8 cellular contexts compared by ENCODE assay signal in the genomic region with DNA sequence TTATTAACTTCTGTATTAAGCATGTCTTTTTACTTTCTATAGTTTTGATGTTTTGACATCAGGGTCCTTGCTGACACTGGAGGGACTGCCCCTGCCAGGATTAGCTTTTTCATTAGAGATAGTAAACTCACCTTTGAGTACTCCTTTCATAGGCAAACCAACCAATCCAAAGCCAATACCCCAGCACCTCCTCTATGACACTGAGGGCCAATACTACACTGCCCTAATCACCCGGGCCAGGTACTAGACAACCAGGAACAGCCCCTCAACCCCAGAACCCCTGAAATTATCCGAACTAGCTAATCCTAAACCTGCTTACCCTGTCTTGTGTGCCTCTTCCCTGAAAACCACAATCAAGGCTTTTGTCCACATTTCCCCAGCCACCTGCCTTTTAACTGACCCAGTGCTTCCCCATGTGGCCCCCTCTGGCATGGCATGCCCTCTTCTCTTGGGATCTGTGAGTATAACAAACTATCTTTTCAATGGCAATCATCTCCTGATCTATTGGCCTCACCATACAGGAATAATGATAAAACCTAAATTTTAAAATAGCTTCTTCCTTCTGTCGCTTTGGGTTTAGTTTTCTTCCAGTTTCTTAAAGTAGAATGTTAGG. TPM values are rescaled to one million over a fixed set of nuclear protein-coding genes. Genes with fewer than 3 reads are reported as not detected.
DNase-seq lines count a peak whose midpoint lies in the region; ATAC-seq and TF ChIP-seq lines count a peak whose summit lies in the region.

No MANE protein-coding gene starts in this region.

- H3K27ac ChIP-seq in CD8-positive, alpha-beta T cell (ENCODE audit: low read depth, low read length): no peak overlapping the region
- H3K27ac ChIP-seq in HEK293 (ENCODE audit: extremely low read depth, low read depth, low read length) (no peak overlapping the region), mesendoderm (ENCODE audit: low read depth, low read length) (no peak overlapping the region)

- H3K27me3 Mint-ChIP-seq in CD8-positive, alpha-beta T cell (ENCODE audit: low read depth): no peaks in the 10 kb centered on the region
- H3K27me3 Mint-ChIP-seq in activated naive CD8-positive, alpha-beta T cell treated with anti-CD3 and anti-CD28 coated beads, Interleukin-2, amount 50 U/mL, for 24 hours: no peaks in the 10 kb centered on the region

- peaks cover 34% of the 10 kb centered on the region for H3K4me1 Mint-ChIP-seq in CD8-positive, alpha-beta T cell (ENCODE audit: low read depth)
- H3K4me1 Mint-ChIP-seq in activated naive CD8-positive, alpha-beta T cell treated with anti-CD3 and anti-CD28 coated beads, Interleukin-2, amount 50 U/mL, for 24 hours: peaks cover 31% of the 10 kb centered on the region

- H2BK120ac ChIP-seq in mesendoderm (ENCODE audit: low read depth, low read length): no peak overlapping the region

- peak overlapping the region; percentile 64 for H3K27ac Mint-ChIP-seq in CD8-positive, alpha-beta T cell
- H3K27ac Mint-ChIP-seq in activated naive CD8-positive, alpha-beta T cell treated with anti-CD3 and anti-CD28 coated beads, Interleukin-2, amount 50 U/mL, for 24 hours: peak overlapping the region; percentile 25

- no peak for ATAC-seq in CD8-positive, alpha-beta T cell
- ATAC-seq in activated naive CD8-positive, alpha-beta T cell treated with anti-CD3 and anti-CD28 coated beads, Interleukin-2, amount 50 U/mL, for 24 hours: no peak
- no peak for ATAC-seq in HG03571 (IDR thresholded peaks at IDR 0.05; ENCODE audit: unreplicated experiment)
- ATAC-seq in GM18519 (IDR thresholded peaks at IDR 0.05; ENCODE audit: low FRiP score, unreplicated experiment): no peak
- no peak for ATAC-seq in GM18517 (IDR thresholded peaks at IDR 0.05; ENCODE audit: unreplicated experiment)

- H3K56ac ChIP-seq in mesendoderm (ENCODE audit: low read length): no peak overlapping the region

- H3K23ac ChIP-seq in mesendoderm (ENCODE audit: low read length): no peak overlapping the region

- intact Hi-C loops in CD8-positive, alpha-beta T cell (cut with DNase I, micrococcal nuclease): no loop called here

- peaks cover 4% of the 10 kb centered on the region for H3K79me1 ChIP-seq in mesendoderm (ENCODE audit: low read length)

- H3K4ac ChIP-seq in mesendoderm (ENCODE audit: low read depth, low read length): no peak overlapping the region

- H3K36me3 ChIP-seq in CD8-positive, alpha-beta T cell (ENCODE audit: insufficient read depth, low read length): no peaks in the 10 kb centered on the region
- H3K36me3 ChIP-seq in HEK293 (ENCODE audit: control insufficient read depth in 2 of 2, insufficient read depth in 1 of 2, low read length in 2 of 2) (peaks cover 0 to 4% of the 10 kb centered on the region in 2 experiments; a peak in 2 of 3 replicates), mesendoderm (ENCODE audit: control insufficient read depth, insufficient read depth, low read length) (no peaks in the 10 kb centered on the region)

- POLR2A ChIA-PET in CD8-positive, alpha-beta T cell (lab: Charles Lee): no interaction called here
- POLR2A ChIA-PET in HEK293 (lab: Yijun Ruan, JAX): no interaction called here

- no peak overlapping the region for H3K18ac ChIP-seq in mesendoderm (ENCODE audit: low read length)

- DNase-seq in CD8-positive, alpha-beta T cell: no peak
- peak; percentile 8 for DNase-seq in activated naive CD8-positive, alpha-beta T cell treated with anti-CD3 and anti-CD28 coated beads, Interleukin-2, amount 50 U/mL, for 24 hours
- DNase-seq in mesendoderm: peak; percentile 76
- no peak for DNase-seq in activated effector memory CD4-positive, alpha-beta T cell treated with anti-CD3 and anti-CD28 coated beads, Interleukin-2, amount 50 U/mL, for 16 hours

- H3K4me1 ChIP-seq in CD8-positive, alpha-beta T cell (ENCODE audit: insufficient read depth, low read length): no peaks in the 10 kb centered on the region
- H3K4me1 ChIP-seq in HEK293 (ENCODE audit: control insufficient read depth, insufficient read depth, low read length): no peaks in the 10 kb centered on the region
- no peaks in the 10 kb centered on the region for H3K4me1 ChIP-seq in mesendoderm (ENCODE audit: control insufficient read depth, low read depth, low read length)

- CTCF ChIA-PET in CD8-positive, alpha-beta T cell (lab: Charles Lee): interaction anchor here (0.9 kb wide), 1 partner anchor 8 kb away, joined by 3 read pairs; no protein-coding TSS in a partner anchor
- CTCF ChIA-PET in HEK293 (lab: Yijun Ruan, JAX): interaction anchor here (0.5 to 1.1 kb wide), 11 partner anchors 11 to 114 kb away, joined by 3 to 7 read pairs (median 4); no protein-coding TSS in a partner anchor

- peak; percentile 47 for TF ChIP-seq CTCF in CD8-positive, alpha-beta T cell (IDR thresholded peaks at IDR 0.05)
- TF ChIP-seq CTCF in HEK293 (tag by site-specific recombination; IDR thresholded peaks at IDR 0.05): no peak

- no peak overlapping the region for H4K5ac ChIP-seq in mesendoderm (ENCODE audit: low read length)

- H3K9me3 Mint-ChIP-seq in CD8-positive, alpha-beta T cell: no peaks in the 10 kb centered on the region
- H3K9me3 Mint-ChIP-seq in activated naive CD8-positive, alpha-beta T cell treated with anti-CD3 and anti-CD28 coated beads, Interleukin-2, amount 50 U/mL, for 24 hours: no peaks in the 10 kb centered on the region

- no peak overlapping the region for H3K9ac ChIP-seq in mesendoderm (ENCODE audit: low read length)

- no peak overlapping the region for H3K4me3 Mint-ChIP-seq in CD8-positive, alpha-beta T cell
- H3K4me3 Mint-ChIP-seq in activated naive CD8-positive, alpha-beta T cell treated with anti-CD3 and anti-CD28 coated beads, Interleukin-2, amount 50 U/mL, for 24 hours: no peak overlapping the region

- no peak overlapping the region for H2BK15ac ChIP-seq in mesendoderm (replicated peaks; ENCODE audit: low read depth)

- no peaks in the 10 kb centered on the region for H3K27me3 ChIP-seq in CD8-positive, alpha-beta T cell (ENCODE audit: insufficient read depth, low read length)
- H3K27me3 ChIP-seq in mesendoderm (ENCODE audit: insufficient read depth, low read length, poor library complexity): no peaks in the 10 kb centered on the region

- peaks cover 7% of the 10 kb centered on the region for H3K79me2 ChIP-seq in mesendoderm (ENCODE audit: control insufficient read depth, insufficient read depth, low read length)

- H2BK5ac ChIP-seq in mesendoderm (ENCODE audit: low read length): no peak overlapping the region

- peaks cover 47% of the 10 kb centered on the region for H3K36me3 Mint-ChIP-seq in CD8-positive, alpha-beta T cell
- peaks cover 28% of the 10 kb centered on the region for H3K36me3 Mint-ChIP-seq in activated naive CD8-positive, alpha-beta T cell treated with anti-CD3 and anti-CD28 coated beads, Interleukin-2, amount 50 U/mL, for 24 hours (ENCODE audit: low read depth)

- no peak overlapping the region for H3K4me3 ChIP-seq in CD8-positive, alpha-beta T cell (ENCODE audit: low read depth, low read length)
- H3K4me3 ChIP-seq in HEK293 (ENCODE audit: low read depth, low read length) (no peak overlapping the region), mesendoderm (ENCODE audit: low read length) (no peak overlapping the region)

- no peak overlapping the region for H4K8ac ChIP-seq in mesendoderm (ENCODE audit: low read depth, low read length)

- no peak overlapping the region for H2AK5ac ChIP-seq in mesendoderm (ENCODE audit: low read length)

- no CpG with 5 or more reads among the region's 3 CpGs for WGBS in mesendoderm (ENCODE audit: extremely low coverage, insufficient coverage, low lambda C conversion rate)

- no peak overlapping the region for H3K4me2 ChIP-seq in mesendoderm (ENCODE audit: low read length)

- no peaks in the 10 kb centered on the region for H3K9me3 ChIP-seq in CD8-positive, alpha-beta T cell (ENCODE audit: low read length)
- no peaks in the 10 kb centered on the region for H3K9me3 ChIP-seq in HEK293 (ENCODE audit: control insufficient read depth, insufficient read depth, low read depth, low read length)

TF ChIP-seq in HEK293, 187 proteins besides CTCF, POLR2A, EP300 and RAD21:
- TF ChIP-seq ZNF426 (tag by site-specific recombination; IDR thresholded peaks at IDR 0.05): no peak
- peak; percentile 43; the same call in 1 of the 2 replicates for TF ChIP-seq ZNF266 (tag by site-specific recombination; IDR thresholded peaks at IDR 0.05; ENCODE audit: low read depth)
TF ChIP-seq in HEK293: peak in this region for 1.

RNA-seq across cellular contexts. Expression of a gene that starts 31.2 kb away (rescaled TPM):
- 10 to 100 TPM; 43.7 to 53.3 TPM for total RNA-seq in CD8-positive, alpha-beta T cell
- polyA plus RNA-seq in mesendoderm (2013, experiment 1 of 2): 65.0 TPM
- polyA plus RNA-seq in mesendoderm (2013, experiment 2 of 2): 63.8 TPM

RNA-seq across cellular contexts. Expression of a gene that starts 58.0 kb away (rescaled TPM):
- total RNA-seq in CD8-positive, alpha-beta T cell: 10 to 100 TPM; 10.2 to 13.7 TPM
- polyA plus RNA-seq in mesendoderm (2013, experiment 1 of 2): 64.4 TPM
- polyA plus RNA-seq in mesendoderm (2013, experiment 2 of 2): 61.6 TPM

Comparison
In these comparisons a context has a peak if more than half of its experiments do, and no peak if none do; other contexts are left out.
1. DNase-seq: peak in activated naive CD8-positive, alpha-beta T cell treated with anti-CD3 and anti-CD28 coated beads, Interleukin-2, amount 50 U/mL, for 24 hours (single experiment) and mesendoderm (single experiment); none in CD8-positive, alpha-beta T cell (0 of 7) and activated effector memory CD4-positive, alpha-beta T cell treated with anti-CD3 and anti-CD28 coated beads, Interleukin-2, amount 50 U/mL, for 16 hours (single experiment).